22 cellular contexts compared by ENCODE assay signal in the genomic region with DNA sequence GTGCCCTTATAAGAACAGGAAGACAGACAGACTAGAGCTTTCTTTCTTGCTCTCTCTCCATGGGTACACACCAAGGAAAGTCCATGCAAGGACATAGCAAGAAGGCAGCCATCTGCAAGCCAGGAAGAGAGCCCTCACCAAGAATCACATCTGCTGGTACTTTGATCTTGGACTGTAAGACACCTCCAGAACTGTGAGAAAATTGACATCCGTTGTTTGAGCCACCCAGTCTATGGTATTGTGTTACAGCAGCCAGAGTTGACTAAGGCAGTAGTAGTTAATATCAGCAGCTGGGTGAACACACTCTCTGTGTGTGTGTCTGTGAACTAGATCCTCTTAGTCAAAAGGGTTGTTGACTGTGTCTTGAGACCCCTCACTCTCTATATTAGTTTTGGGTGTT.
"Had no signal": no experiment of that assay in that cellular context is flagged by ENCODE, and none has a peak within 500 bp of the region (broad histone marks: within the 10 kb centered on the region; RNA-seq: fewer than 3 reads in every experiment).

No MANE protein-coding gene starts in this region.

- ATAC-seq: gastrocnemius medialis; left cardiac atrium; left ventricle myocardium superior; psoas muscle; sciatic nerve; stimulated activated naive B cell treated with anti-CD40 and anti-IgM and Interleukin-4, amounts not matched to agents 10 μg/mL and 1 μg/mL and 100 μg/mL, for 72 hours; stimulated activated naive CD8-positive, alpha-beta T cell treated with anti-CD3 and anti-CD28 coated beads, Interleukin-15, amount 100 ng/mL, for 72 hours had no signal

- H3K9me3 ChIP-seq: esophagus muscularis mucosa, gastrocnemius medialis, neutrophil, psoas muscle, spleen, testis, transverse colon had no signal

- DNase-seq: effector memory CD4-positive, alpha-beta T cell; gastrocnemius medialis; kidney; left cardiac atrium; left ventricle myocardium superior; mesenchymal stem cell; midbrain; psoas muscle; retina; spleen; stimulated activated CD4-positive, alpha-beta T cell treated with anti-CD3 and anti-CD28 coated beads, Interleukin-15, amount 100 ng/mL, for 24 hours; stimulated activated CD4-positive, alpha-beta T cell treated with anti-CD3 and anti-CD28 coated beads, Interleukin-1b, Interleukin-23, amount 100 ng/mL, for 48 hours; stimulated activated CD4-positive, alpha-beta T cell treated with anti-CD3 and anti-CD28 coated beads, Interleukin-4, amount 100 ng/mL, for 24 hours; stimulated activated naive B cell treated with anti-CD40 and anti-IgM and Interleukin-4, amounts not matched to agents 10 μg/mL and 1 μg/mL and 100 μg/mL, for 72 hours; stimulated activated naive CD8-positive, alpha-beta T cell treated with anti-CD3 and anti-CD28 coated beads, Interleukin-15, amount 100 ng/mL, for 72 hours; testis; transverse colon had no signal

- H3K27me3 ChIP-seq: esophagus muscularis mucosa, gastrocnemius medialis, neutrophil, spleen, testis, transverse colon had no signal

- H3K36me3 ChIP-seq: esophagus muscularis mucosa, gastrocnemius medialis, neutrophil, spleen, transverse colon had no signal

- H3K4me1 ChIP-seq: testis had no signal

- H3K27ac Mint-ChIP-seq: stimulated activated naive B cell treated with anti-CD40 and anti-IgM and Interleukin-4, amounts not matched to agents 10 μg/mL and 1 μg/mL and 100 μg/mL, for 72 hours had no signal

- H3K9me3 Mint-ChIP-seq: stimulated activated naive B cell treated with anti-CD40 and anti-IgM and Interleukin-4, amounts not matched to agents 10 μg/mL and 1 μg/mL and 100 μg/mL, for 72 hours; stimulated activated naive CD8-positive, alpha-beta T cell treated with anti-CD3 and anti-CD28 coated beads, Interleukin-15, amount 100 ng/mL, for 72 hours had no signal

- H3K4me3 Mint-ChIP-seq: stimulated activated naive B cell treated with anti-CD40 and anti-IgM and Interleukin-4, amounts not matched to agents 10 μg/mL and 1 μg/mL and 100 μg/mL, for 72 hours; stimulated activated naive CD8-positive, alpha-beta T cell treated with anti-CD3 and anti-CD28 coated beads, Interleukin-15, amount 100 ng/mL, for 72 hours had no signal

- FAIRE-seq: kidney had no signal

- H3K4me3 ChIP-seq: esophagus muscularis mucosa, gastrocnemius medialis, lung, psoas muscle, spleen, testis, transverse colon had no signal

- H3K36me3 Mint-ChIP-seq: stimulated activated naive B cell treated with anti-CD40 and anti-IgM and Interleukin-4, amounts not matched to agents 10 μg/mL and 1 μg/mL and 100 μg/mL, for 72 hours had no signal

- H3K27ac ChIP-seq: epithelial cell of prostate, esophagus muscularis mucosa, gastrocnemius medialis, neutrophil, psoas muscle, spleen, testis, transverse colon had no signal
